In the genomic region with DNA sequence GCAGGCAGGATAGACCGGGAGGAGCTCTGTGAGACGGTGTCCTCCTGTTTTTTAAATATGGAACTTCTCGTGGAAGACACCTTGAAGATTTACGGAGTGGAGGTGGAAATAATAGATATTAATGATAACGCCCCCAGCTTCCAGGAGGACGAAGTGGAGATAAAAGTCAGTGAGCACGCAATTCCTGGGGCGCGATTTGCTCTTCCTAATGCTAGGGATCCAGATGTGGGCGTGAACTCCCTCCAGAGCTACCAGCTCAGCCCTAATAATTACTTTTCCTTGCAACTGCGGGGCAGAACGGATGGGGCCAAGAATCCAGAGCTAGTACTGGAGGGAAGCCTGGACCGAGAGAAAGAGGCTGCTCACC, we compare ENCODE assay signal across 1 cellular context.
TF ChIP-seq lines count a peak whose summit lies in the region.

No MANE protein-coding gene starts in this region.

TF ChIP-seq in liver, 16 proteins besides CTCF, POLR2A, EP300 and RAD21 (continued from another document):
- TF ChIP-seq, protein P1, sequence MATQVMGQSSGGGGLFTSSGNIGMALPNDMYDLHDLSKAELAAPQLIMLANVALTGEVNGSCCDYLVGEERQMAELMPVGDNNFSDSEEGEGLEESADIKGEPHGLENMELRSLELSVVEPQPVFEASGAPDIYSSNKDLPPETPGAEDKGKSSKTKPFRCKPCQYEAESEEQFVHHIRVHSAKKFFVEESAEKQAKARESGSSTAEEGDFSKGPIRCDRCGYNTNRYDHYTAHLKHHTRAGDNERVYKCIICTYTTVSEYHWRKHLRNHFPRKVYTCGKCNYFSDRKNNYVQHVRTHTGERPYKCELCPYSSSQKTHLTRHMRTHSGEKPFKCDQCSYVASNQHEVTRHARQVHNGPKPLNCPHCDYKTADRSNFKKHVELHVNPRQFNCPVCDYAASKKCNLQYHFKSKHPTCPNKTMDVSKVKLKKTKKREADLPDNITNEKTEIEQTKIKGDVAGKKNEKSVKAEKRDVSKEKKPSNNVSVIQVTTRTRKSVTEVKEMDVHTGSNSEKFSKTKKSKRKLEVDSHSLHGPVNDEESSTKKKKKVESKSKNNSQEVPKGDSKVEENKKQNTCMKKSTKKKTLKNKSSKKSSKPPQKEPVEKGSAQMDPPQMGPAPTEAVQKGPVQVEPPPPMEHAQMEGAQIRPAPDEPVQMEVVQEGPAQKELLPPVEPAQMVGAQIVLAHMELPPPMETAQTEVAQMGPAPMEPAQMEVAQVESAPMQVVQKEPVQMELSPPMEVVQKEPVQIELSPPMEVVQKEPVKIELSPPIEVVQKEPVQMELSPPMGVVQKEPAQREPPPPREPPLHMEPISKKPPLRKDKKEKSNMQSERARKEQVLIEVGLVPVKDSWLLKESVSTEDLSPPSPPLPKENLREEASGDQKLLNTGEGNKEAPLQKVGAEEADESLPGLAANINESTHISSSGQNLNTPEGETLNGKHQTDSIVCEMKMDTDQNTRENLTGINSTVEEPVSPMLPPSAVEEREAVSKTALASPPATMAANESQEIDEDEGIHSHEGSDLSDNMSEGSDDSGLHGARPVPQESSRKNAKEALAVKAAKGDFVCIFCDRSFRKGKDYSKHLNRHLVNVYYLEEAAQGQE (IDR thresholded peaks at IDR 0.05) = no peak
- TF ChIP-seq RXRA (IDR thresholded peaks at IDR 0.05) (no peak), HNF4A (conservative IDR thresholded peaks at IDR 0.05) (no peak), GABPA (IDR thresholded peaks at IDR 0.05 in 1 of 2, conservative IDR thresholded peaks at IDR 0.05 in 1 of 2) (no peak), JUND (IDR thresholded peaks at IDR 0.05) (no peak), FOXA1 (IDR thresholded peaks at IDR 0.05) (no peak)
- TF ChIP-seq, protein P2, sequence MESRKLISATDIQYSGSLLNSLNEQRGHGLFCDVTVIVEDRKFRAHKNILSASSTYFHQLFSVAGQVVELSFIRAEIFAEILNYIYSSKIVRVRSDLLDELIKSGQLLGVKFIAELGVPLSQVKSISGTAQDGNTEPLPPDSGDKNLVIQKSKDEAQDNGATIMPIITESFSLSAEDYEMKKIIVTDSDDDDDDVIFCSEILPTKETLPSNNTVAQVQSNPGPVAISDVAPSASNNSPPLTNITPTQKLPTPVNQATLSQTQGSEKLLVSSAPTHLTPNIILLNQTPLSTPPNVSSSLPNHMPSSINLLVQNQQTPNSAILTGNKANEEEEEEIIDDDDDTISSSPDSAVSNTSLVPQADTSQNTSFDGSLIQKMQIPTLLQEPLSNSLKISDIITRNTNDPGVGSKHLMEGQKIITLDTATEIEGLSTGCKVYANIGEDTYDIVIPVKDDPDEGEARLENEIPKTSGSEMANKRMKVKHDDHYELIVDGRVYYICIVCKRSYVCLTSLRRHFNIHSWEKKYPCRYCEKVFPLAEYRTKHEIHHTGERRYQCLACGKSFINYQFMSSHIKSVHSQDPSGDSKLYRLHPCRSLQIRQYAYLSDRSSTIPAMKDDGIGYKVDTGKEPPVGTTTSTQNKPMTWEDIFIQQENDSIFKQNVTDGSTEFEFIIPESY (IDR thresholded peaks at IDR 0.05) = no peak
- TF ChIP-seq, protein P3, sequence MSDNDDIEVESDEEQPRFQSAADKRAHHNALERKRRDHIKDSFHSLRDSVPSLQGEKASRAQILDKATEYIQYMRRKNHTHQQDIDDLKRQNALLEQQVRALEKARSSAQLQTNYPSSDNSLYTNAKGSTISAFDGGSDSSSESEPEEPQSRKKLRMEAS (IDR thresholded peaks at IDR 0.05) = no peak
